ENCODE assay signal across 10 cellular contexts in genomic region chr3:152385761-152386160, GRCh38.
DNase-seq lines count a peak whose midpoint lies in the region; ATAC-seq and TF ChIP-seq lines count a peak whose summit lies in the region.
"Had no signal": no experiment of that assay in that cellular context is flagged by ENCODE, and none has a peak within 500 bp of the region (broad histone marks: within the 10 kb centered on the region; RNA-seq: fewer than 3 reads in every experiment).

No MANE protein-coding gene starts in this region.

- no peaks in the 10 kb centered on the region for H3K9me3 Mint-ChIP-seq in Caco-2 (ENCODE audit: unreplicated experiment)

- peak; percentile 92 for DNase-seq in EH (ENCODE audit: low read depth)
- DNase-seq in fibroblast of villous mesenchyme (ENCODE audit: low read depth): peak; percentile 89
- no peak for DNase-seq in gastrocnemius medialis
- no peak for DNase-seq in NCI-H187 (lab: John Stamatoyannopoulos, UW)
- DNase-seq in Caco-2: no peak
- no peak for DNase-seq in RWPE1 (ENCODE audit: low spot score)
- DNase-seq: NCI-H1092, T-helper 2 cell had no signal

- CTCF ChIA-PET in Caco-2 (lab: Charles Lee): no interaction called here
- CTCF ChIA-PET in RWPE1 (lab: Yijun Ruan, JAX): no interaction called here

- H3K27me3 Mint-ChIP-seq in Caco-2 (ENCODE audit: insufficient read depth, unreplicated experiment): no peaks in the 10 kb centered on the region

- in situ Hi-C loops in gastrocnemius medialis (cut with MboI; ENCODE audit: low sequenced_read_pairs in 4 of 4): no loop called here

- BruUV-seq in Caco-2 (replicated peaks; lab: Mats Ljungman, UMichigan): no TSS peak

- TF ChIP-seq CTCF in fibroblast of villous mesenchyme (IDR thresholded peaks at IDR 0.05; ENCODE audit: insufficient read depth, low read depth, low read length) (no peak), gastrocnemius medialis (IDR thresholded peaks at IDR 0.05 in 4 of 5, conservative IDR thresholded peaks at IDR 0.05 in 1 of 5) (no peak), Caco-2 (IDR thresholded peaks at IDR 0.05; ENCODE audit: insufficient read depth in 1 of 2, low read depth in 1 of 2, low read length in 1 of 2, severe bottlenecking in 1 of 2, unreplicated experiment in 1 of 2) (no peak), RWPE1 (conservative IDR thresholded peaks at IDR 0.05; ENCODE audit: low read depth) (no peak)

- H3K27me3 ChIP-seq in gastrocnemius medialis (no peaks in the 10 kb centered on the region), Caco-2 (replicated peaks; ENCODE audit: control insufficient read depth, insufficient read depth, low read length) (no peaks in the 10 kb centered on the region)

- POLR2A ChIA-PET in Caco-2 (lab: Charles Lee): no interaction called here
- POLR2A ChIA-PET in RWPE1 (lab: Yijun Ruan, JAX; ENCODE audit: low non-redundant PET): no interaction called here

- no peak for TF ChIP-seq POLR2A in gastrocnemius medialis (IDR thresholded peaks at IDR 0.05)

- no peaks in the 10 kb centered on the region for H3K9me3 ChIP-seq in gastrocnemius medialis
- no peaks in the 10 kb centered on the region for H3K9me3 ChIP-seq in Caco-2

- H3K36me3 Mint-ChIP-seq in Caco-2 (ENCODE audit: insufficient read depth, unreplicated experiment): peaks cover 4% of the 10 kb centered on the region

- no peak overlapping the region for H3K27ac Mint-ChIP-seq in Caco-2 (ENCODE audit: unreplicated experiment)

- ATAC-seq in SK-N-SH treated with all-trans-retinoic acid at 6 μM for 48 hours: peak; percentile 78
- ATAC-seq in gastrocnemius medialis: peak; percentile 41 to 70
- no peak for ATAC-seq in HG03442 (IDR thresholded peaks at IDR 0.05; ENCODE audit: unreplicated experiment)

- H3K4me1 ChIP-seq in gastrocnemius medialis (peaks cover 86 to 89% of the 10 kb centered on the region in 2 donors), Caco-2 (peaks cover 41% of the 10 kb centered on the region)

- H3K36me3 ChIP-seq in gastrocnemius medialis (no peaks in the 10 kb centered on the region), Caco-2 (ENCODE audit: control insufficient read depth, insufficient read depth, low read length) (no peaks in the 10 kb centered on the region)

- intact Hi-C loops in gastrocnemius medialis (cut with DNase I; ENCODE audit: low total_unique reads) (no loop called here), Caco-2 (cut with micrococcal nuclease; ENCODE audit: unreplicated experiment) (no loop called here)

- H3K27ac ChIP-seq in gastrocnemius medialis (peak overlapping the region; percentile 92 to 96 (median 94)), RWPE1 (no peak overlapping the region)

- H3K4me3 ChIP-seq in fibroblast of villous mesenchyme (ENCODE audit: low read depth, low read length): no peak overlapping the region
- peak overlapping the region; percentile 27 to 54 (median 38) for H3K4me3 ChIP-seq in gastrocnemius medialis
- no peak overlapping the region for H3K4me3 ChIP-seq in Caco-2 (ENCODE audit: low read depth, low read length)

- no peak overlapping the region for H3K4me3 Mint-ChIP-seq in Caco-2 (ENCODE audit: unreplicated experiment)

- H3K4me1 Mint-ChIP-seq in Caco-2 (ENCODE audit: low read depth, unreplicated experiment): peaks cover 15% of the 10 kb centered on the region

TF ChIP-seq in SK-N-SH treated with all-trans-retinoic acid at 6 μM for 48 hours, 23 proteins besides CTCF, POLR2A, EP300 and RAD21:
- peak; percentile 84 for TF ChIP-seq ISL1 (CRISPR knock-in tag; IDR thresholded peaks at IDR 0.05)
- no peak for TF ChIP-seq ZNF8 (CRISPR knock-in tag; IDR thresholded peaks at IDR 0.05)
TF ChIP-seq in SK-N-SH treated with all-trans-retinoic acid at 6 μM for 48 hours: peak in this region for 1.

Comparison
In these comparisons a context has a peak if more than half of its experiments do, and no peak if none do; other contexts are left out.
1. DNase-seq: peak in EH (single experiment) and fibroblast of villous mesenchyme (single experiment); none in gastrocnemius medialis (0 of 2), NCI-H187 (0 of 2), Caco-2 (0 of 2) and RWPE1 (single experiment).
2. H3K4me3 ChIP-seq: peak in gastrocnemius medialis (4 of 4); none in fibroblast of villous mesenchyme (single experiment) and Caco-2 (single experiment).